5 cellular contexts compared by ENCODE assay signal in genomic region chr12:25449007-25449406, GRCh38.
"Had no signal": no experiment of that assay in that cellular context is flagged by ENCODE, and none has a peak within 500 bp of the region (broad histone marks: within the 10 kb centered on the region; RNA-seq: fewer than 3 reads in every experiment).

No MANE protein-coding gene starts in this region.

- H3K27ac ChIP-seq: HL-60 had no signal

- DNase-seq: IMR-90, KBM-7 had no signal

- H3K4me3 ChIP-seq: K562 had no signal

- ATAC-seq: HepG2, K562 had no signal

- FAIRE-seq: HepG2, K562 had no signal
